ENCODE assay signal across 10 cellular contexts in the genomic region with DNA sequence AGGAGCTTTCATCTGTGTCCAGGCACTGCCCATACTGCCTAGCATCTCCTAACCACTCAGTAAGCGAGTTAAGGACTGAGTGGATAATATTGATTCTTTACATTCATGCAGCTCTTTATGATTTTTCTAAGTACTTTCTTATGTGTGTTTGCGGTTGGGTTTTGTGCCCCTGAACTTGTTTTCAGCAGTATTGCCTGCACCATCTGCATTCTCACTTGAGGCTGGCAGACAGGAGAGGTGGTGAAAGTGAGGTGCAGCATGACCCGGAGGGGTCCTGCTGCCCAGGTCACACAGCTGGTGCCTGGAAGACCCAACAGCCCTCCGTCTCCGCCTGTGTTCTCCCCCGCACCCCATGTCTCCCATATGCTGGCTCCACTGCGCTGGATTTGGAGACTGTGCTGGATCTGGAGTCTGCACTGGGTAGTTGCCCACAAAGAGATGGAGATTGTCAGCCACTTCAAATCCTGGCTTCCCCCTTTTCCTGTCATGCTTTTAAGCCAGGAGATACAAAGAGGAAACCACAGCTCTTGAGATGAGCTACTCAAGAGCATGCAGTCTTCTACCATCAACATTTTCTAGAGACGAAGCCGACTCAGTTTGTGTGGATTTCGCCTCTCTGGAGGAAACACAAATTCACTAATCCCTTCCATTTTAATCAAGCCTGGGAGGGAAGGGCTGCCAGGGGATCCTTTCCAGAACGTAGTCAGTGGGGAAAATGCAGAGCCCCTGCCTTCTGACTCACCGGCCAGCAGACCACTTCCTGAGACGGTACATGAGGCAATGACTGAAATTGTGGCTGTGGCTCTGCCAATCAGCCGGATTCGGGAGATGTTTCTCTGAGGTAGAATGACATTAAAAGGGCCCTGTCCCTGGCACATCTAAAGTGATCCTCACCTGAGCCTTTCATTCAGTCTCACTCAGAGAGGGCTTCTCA.
A peak's percentile ranks its signal among the peaks of the same experiment; 100 is the strongest.
DNase-seq lines count a peak whose midpoint lies in the region; ATAC-seq and TF ChIP-seq lines count a peak whose summit lies in the region.
"Had no signal": no experiment of that assay in that cellular context is flagged by ENCODE, and none has a peak within 500 bp of the region (broad histone marks: within the 10 kb centered on the region; RNA-seq: fewer than 3 reads in every experiment).

No MANE protein-coding gene starts in this region.

- no peaks in the 10 kb centered on the region for H3K9me3 Mint-ChIP-seq in glutamatergic neuron (ENCODE audit: unreplicated experiment)
- H3K9me3 Mint-ChIP-seq: dendritic cell treated with granulocyte-macrophage colony-stimulating factor and Interleukin-4, amounts not matched to agents 40 ng/mL and 50 ng/mL, for 4 days had no signal

- peaks cover 20% of the 10 kb centered on the region for H3K4me1 Mint-ChIP-seq in glutamatergic neuron (ENCODE audit: low read depth, unreplicated experiment)

- TF ChIP-seq CTCF in glutamatergic neuron (IDR thresholded peaks at IDR 0.05; ENCODE audit: partially characterized antibody, unreplicated experiment) = no peak

- H3K36me3 Mint-ChIP-seq in glutamatergic neuron (ENCODE audit: unreplicated experiment) = no peaks in the 10 kb centered on the region

- DNase-seq in Kasumi-1 (lab: John Stamatoyannopoulos, UW) = peak; percentile 91 to 93
- no peak for DNase-seq in glutamatergic neuron
- peak; percentile 10 for DNase-seq in stimulated activated naive CD8-positive, alpha-beta T cell treated with anti-CD3 and anti-CD28 coated beads, Interleukin-15, Interleukin-2, amounts not matched to agents 100 U/mL and 50 U/mL, for 24 hours
- no peak for DNase-seq in NCI-H748 (lab: John Stamatoyannopoulos, UW; ENCODE audit: unreplicated experiment)
- DNase-seq in HT-29 (ENCODE audit: low spot score) = no peak
- DNase-seq: activated T-cell treated with anti-CD3 and anti-CD28 coated beads, Interleukin-2, amount 50 U/mL, for 1 hour; NCI-H1092 treated with DMSO at 0.1 percent for 48 hours had no signal

- H3K27ac Mint-ChIP-seq in glutamatergic neuron (ENCODE audit: unreplicated experiment) = peak overlapping the region; percentile 52
- H3K27ac Mint-ChIP-seq: dendritic cell treated with granulocyte-macrophage colony-stimulating factor and Interleukin-4, amounts not matched to agents 40 ng/mL and 50 ng/mL, for 4 days had no signal

- H3K27me3 Mint-ChIP-seq in glutamatergic neuron (ENCODE audit: unreplicated experiment) = peaks cover 4% of the 10 kb centered on the region
- H3K27me3 Mint-ChIP-seq: dendritic cell treated with granulocyte-macrophage colony-stimulating factor and Interleukin-4, amounts not matched to agents 40 ng/mL and 50 ng/mL, for 4 days had no signal

- H3K4me3 Mint-ChIP-seq in glutamatergic neuron (ENCODE audit: unreplicated experiment) = no peak overlapping the region
- H3K4me3 Mint-ChIP-seq: dendritic cell treated with granulocyte-macrophage colony-stimulating factor and Interleukin-4, amounts not matched to agents 40 ng/mL and 50 ng/mL, for 4 days had no signal

- ATAC-seq in SK-N-SH treated with all-trans-retinoic acid at 6 μM for 48 hours (peak; percentile 32), HG03135 (IDR thresholded peaks at IDR 0.05; ENCODE audit: unreplicated experiment) (no peak)
- ATAC-seq in stimulated activated naive CD8-positive, alpha-beta T cell treated with anti-CD3 and anti-CD28 coated beads, Interleukin-15, Interleukin-2, amounts not matched to agents 100 U/mL and 50 U/mL, for 24 hours = peak; percentile 70

TF ChIP-seq in SK-N-SH treated with all-trans-retinoic acid at 6 μM for 48 hours, 23 proteins besides CTCF, POLR2A, EP300 and RAD21:
- TF ChIP-seq ISL1 (CRISPR knock-in tag; IDR thresholded peaks at IDR 0.05) = no peak
- TF ChIP-seq SNAI2 (CRISPR knock-in tag; IDR thresholded peaks at IDR 0.05) = no peak
- TF ChIP-seq ZFP3 (CRISPR knock-in tag; IDR thresholded peaks at IDR 0.05) = no peak
- TF ChIP-seq, protein P1, sequence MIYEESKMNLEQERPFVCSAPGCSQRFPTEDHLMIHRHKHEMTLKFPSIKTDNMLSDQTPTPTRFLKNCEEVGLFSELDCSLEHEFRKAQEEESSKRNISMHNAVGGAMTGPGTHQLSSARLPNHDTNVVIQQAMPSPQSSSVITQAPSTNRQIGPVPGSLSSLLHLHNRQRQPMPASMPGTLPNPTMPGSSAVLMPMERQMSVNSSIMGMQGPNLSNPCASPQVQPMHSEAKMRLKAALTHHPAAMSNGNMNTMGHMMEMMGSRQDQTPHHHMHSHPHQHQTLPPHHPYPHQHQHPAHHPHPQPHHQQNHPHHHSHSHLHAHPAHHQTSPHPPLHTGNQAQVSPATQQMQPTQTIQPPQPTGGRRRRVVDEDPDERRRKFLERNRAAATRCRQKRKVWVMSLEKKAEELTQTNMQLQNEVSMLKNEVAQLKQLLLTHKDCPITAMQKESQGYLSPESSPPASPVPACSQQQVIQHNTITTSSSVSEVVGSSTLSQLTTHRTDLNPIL (CRISPR knock-in tag; IDR thresholded peaks at IDR 0.05; ENCODE audit: low read depth) = no peak
- TF ChIP-seq ZNF8 (CRISPR knock-in tag; IDR thresholded peaks at IDR 0.05) = no peak
- no peak for TF ChIP-seq ZNF565 (CRISPR knock-in tag; conservative IDR thresholded peaks at IDR 0.05; ENCODE audit: low read depth)
- TF ChIP-seq TOX (CRISPR knock-in tag; IDR thresholded peaks at IDR 0.05; ENCODE audit: borderline replicate concordance) = no peak
- TF ChIP-seq PATZ1 (CRISPR knock-in tag; IDR thresholded peaks at IDR 0.05; ENCODE audit: borderline replicate concordance) = no peak
- TF ChIP-seq OSR1 (CRISPR knock-in tag; IDR thresholded peaks at IDR 0.05) = no peak
- TF ChIP-seq GLIS3 (CRISPR knock-in tag; IDR thresholded peaks at IDR 0.05) = no peak
- TF ChIP-seq TCF4 (CRISPR knock-in tag; IDR thresholded peaks at IDR 0.05; ENCODE audit: borderline replicate concordance) = no peak
- no peak for TF ChIP-seq ARNTL (CRISPR knock-in tag; IDR thresholded peaks at IDR 0.05; ENCODE audit: borderline replicate concordance, low read depth)
- TF ChIP-seq, protein P2, sequence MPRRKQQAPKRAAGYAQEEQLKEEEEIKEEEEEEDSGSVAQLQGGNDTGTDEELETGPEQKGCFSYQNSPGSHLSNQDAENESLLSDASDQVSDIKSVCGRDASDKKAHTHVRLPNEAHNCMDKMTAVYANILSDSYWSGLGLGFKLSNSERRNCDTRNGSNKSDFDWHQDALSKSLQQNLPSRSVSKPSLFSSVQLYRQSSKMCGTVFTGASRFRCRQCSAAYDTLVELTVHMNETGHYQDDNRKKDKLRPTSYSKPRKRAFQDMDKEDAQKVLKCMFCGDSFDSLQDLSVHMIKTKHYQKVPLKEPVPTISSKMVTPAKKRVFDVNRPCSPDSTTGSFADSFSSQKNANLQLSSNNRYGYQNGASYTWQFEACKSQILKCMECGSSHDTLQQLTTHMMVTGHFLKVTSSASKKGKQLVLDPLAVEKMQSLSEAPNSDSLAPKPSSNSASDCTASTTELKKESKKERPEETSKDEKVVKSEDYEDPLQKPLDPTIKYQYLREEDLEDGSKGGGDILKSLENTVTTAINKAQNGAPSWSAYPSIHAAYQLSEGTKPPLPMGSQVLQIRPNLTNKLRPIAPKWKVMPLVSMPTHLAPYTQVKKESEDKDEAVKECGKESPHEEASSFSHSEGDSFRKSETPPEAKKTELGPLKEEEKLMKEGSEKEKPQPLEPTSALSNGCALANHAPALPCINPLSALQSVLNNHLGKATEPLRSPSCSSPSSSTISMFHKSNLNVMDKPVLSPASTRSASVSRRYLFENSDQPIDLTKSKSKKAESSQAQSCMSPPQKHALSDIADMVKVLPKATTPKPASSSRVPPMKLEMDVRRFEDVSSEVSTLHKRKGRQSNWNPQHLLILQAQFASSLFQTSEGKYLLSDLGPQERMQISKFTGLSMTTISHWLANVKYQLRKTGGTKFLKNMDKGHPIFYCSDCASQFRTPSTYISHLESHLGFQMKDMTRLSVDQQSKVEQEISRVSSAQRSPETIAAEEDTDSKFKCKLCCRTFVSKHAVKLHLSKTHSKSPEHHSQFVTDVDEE (CRISPR knock-in tag; IDR thresholded peaks at IDR 0.05) = no peak
- TF ChIP-seq CSRNP3 (CRISPR knock-in tag; IDR thresholded peaks at IDR 0.05) = no peak
- TF ChIP-seq PPARA (CRISPR knock-in tag; IDR thresholded peaks at IDR 0.05; ENCODE audit: borderline replicate concordance) = no peak

Comparison
In these comparisons a context has a peak if more than half of its experiments do, and no peak if none do; other contexts are left out.
1. DNase-seq: peak in Kasumi-1 (2 of 2) and stimulated activated naive CD8-positive, alpha-beta T cell treated with anti-CD3 and anti-CD28 coated beads, Interleukin-15, Interleukin-2, amounts not matched to agents 100 U/mL and 50 U/mL, for 24 hours (single experiment); none in glutamatergic neuron (single experiment), NCI-H748 (single experiment) and HT-29 (single experiment).